8 cellular contexts compared by ENCODE assay signal in genomic region chr4:186587416-186588018, GRCh38. TPM values are rescaled to one million over a fixed set of nuclear protein-coding genes. Genes with fewer than 3 reads are reported as not detected.
DNase-seq lines count a peak whose midpoint lies in the region; ATAC-seq and TF ChIP-seq lines count a peak whose summit lies in the region.

No MANE protein-coding gene starts in this region.

- H3K36me3 Mint-ChIP-seq in activated naive CD8-positive, alpha-beta T cell treated with anti-CD3 and anti-CD28 coated beads for 36 hours, result no peaks in the 10 kb centered on the region

- DNase-seq in AG04450 (ENCODE audit: low read depth, low spot score), result peak; percentile 36
- DNase-seq in SJSA1 (ENCODE audit: low read depth in 1 of 2, low spot score in 2 of 2), result peak; percentile 54 to 72
- peak; percentile 35 for DNase-seq in activated naive CD8-positive, alpha-beta T cell treated with anti-CD3 and anti-CD28 coated beads for 36 hours
- DNase-seq in left cardiac atrium, result peak; percentile 81
- peak; percentile 86 for DNase-seq in sciatic nerve (ENCODE audit: low spot score)
- DNase-seq in NCI-H128 (lab: John Stamatoyannopoulos, UW; ENCODE audit: unreplicated experiment), result no peak

- no peaks in the 10 kb centered on the region for H3K27me3 Mint-ChIP-seq in activated naive CD8-positive, alpha-beta T cell treated with anti-CD3 and anti-CD28 coated beads for 36 hours

- no peak overlapping the region for H3K27ac Mint-ChIP-seq in activated naive CD8-positive, alpha-beta T cell treated with anti-CD3 and anti-CD28 coated beads for 36 hours

- CTCF ChIA-PET in AG04450 (lab: Charles Lee), result interaction anchor here (0.6 to 4.1 kb wide), 58 partner anchors 8 to 1208 kb away, joined by 3 to 107 read pairs (median 4); partner anchors contain the start of gene MTNR1A

- no peak overlapping the region for H3K4me3 ChIP-seq in AG04450 (ENCODE audit: low read depth, low read length)
- no peak overlapping the region for H3K4me3 ChIP-seq in SJSA1

- H3K4me1 ChIP-seq in SJSA1 (replicated peaks), result no peaks in the 10 kb centered on the region; the same call in 1 of the 2 replicates

- H3K27me3 ChIP-seq in AG04450 (ENCODE audit: control insufficient read depth, insufficient read depth, low read length) (no peaks in the 10 kb centered on the region), SJSA1 (replicated peaks) (no peaks in the 10 kb centered on the region)

- peaks cover 100% of the 10 kb centered on the region for H3K36me3 ChIP-seq in SJSA1

- POLR2A ChIA-PET in AG04450 (lab: Yijun Ruan, JAX), result no interaction called here

- ATAC-seq in HG03039 (IDR thresholded peaks at IDR 0.05; ENCODE audit: unreplicated experiment), result peak; percentile 56
- ATAC-seq in left cardiac atrium, result peak; percentile 53 to 62
- ATAC-seq in sciatic nerve, result peak; percentile 82

- intact Hi-C loops in left cardiac atrium (cut with DNase I), result loop anchor here (2.0 to 10.0 kb wide), 4 partner anchors 113 to 433 kb away; no protein-coding TSS in a partner anchor
- intact Hi-C loops in sciatic nerve (cut with DNase I), result loop anchor here (5.0 kb wide), 1 partner anchor 115 kb away; no protein-coding TSS in a partner anchor

- TF ChIP-seq CTCF in AG04450 (IDR thresholded peaks at IDR 0.05; ENCODE audit: low read depth, low read length) (peak; percentile 85), GM12873 (IDR thresholded peaks at IDR 0.05; ENCODE audit: insufficient read depth, low read depth, low read length, missing control alignments) (peak; percentile 78)

- H3K9me3 Mint-ChIP-seq in activated naive CD8-positive, alpha-beta T cell treated with anti-CD3 and anti-CD28 coated beads for 36 hours, result peaks cover under 1% of the 10 kb centered on the region

- no peaks in the 10 kb centered on the region for H3K4me1 Mint-ChIP-seq in activated naive CD8-positive, alpha-beta T cell treated with anti-CD3 and anti-CD28 coated beads for 36 hours

- H3K27ac ChIP-seq in AG04450 (ENCODE audit: low read depth, low read length), result no peak overlapping the region
- H3K27ac ChIP-seq in SJSA1, result no peak overlapping the region

- no peak overlapping the region for H3K4me3 Mint-ChIP-seq in activated naive CD8-positive, alpha-beta T cell treated with anti-CD3 and anti-CD28 coated beads for 36 hours

- no peaks in the 10 kb centered on the region for H3K9me3 ChIP-seq in AG04450 (ENCODE audit: control insufficient read depth, insufficient read depth, low read length)
- no peaks in the 10 kb centered on the region for H3K9me3 ChIP-seq in SJSA1 (replicated peaks)

RNA-seq across cellular contexts. Expression of gene MTNR1A, which starts 32.1 kb away (rescaled TPM):
- polyA plus RNA-seq in AG04450 (2011; rRNA removed), result not detected in 2 replicates
- polyA minus RNA-seq in AG04450 (2011; rRNA and poly(A)+ RNA removed), result 0.18 TPM in 1 of 2 replicates, not detected in the other
- total RNA-seq in SJSA1 (2014; rRNA removed; shearing (Covaris generic)), result 0.13 TPM in 1 of 2 replicates, not detected in the other
- total RNA-seq in activated naive CD8-positive, alpha-beta T cell treated with anti-CD3 and anti-CD28 coated beads for 36 hours, result not detected
- total RNA-seq in left cardiac atrium (not detected), sciatic nerve (not detected)
